ENCODE assay signal across 1 cellular context in the genomic region with DNA sequence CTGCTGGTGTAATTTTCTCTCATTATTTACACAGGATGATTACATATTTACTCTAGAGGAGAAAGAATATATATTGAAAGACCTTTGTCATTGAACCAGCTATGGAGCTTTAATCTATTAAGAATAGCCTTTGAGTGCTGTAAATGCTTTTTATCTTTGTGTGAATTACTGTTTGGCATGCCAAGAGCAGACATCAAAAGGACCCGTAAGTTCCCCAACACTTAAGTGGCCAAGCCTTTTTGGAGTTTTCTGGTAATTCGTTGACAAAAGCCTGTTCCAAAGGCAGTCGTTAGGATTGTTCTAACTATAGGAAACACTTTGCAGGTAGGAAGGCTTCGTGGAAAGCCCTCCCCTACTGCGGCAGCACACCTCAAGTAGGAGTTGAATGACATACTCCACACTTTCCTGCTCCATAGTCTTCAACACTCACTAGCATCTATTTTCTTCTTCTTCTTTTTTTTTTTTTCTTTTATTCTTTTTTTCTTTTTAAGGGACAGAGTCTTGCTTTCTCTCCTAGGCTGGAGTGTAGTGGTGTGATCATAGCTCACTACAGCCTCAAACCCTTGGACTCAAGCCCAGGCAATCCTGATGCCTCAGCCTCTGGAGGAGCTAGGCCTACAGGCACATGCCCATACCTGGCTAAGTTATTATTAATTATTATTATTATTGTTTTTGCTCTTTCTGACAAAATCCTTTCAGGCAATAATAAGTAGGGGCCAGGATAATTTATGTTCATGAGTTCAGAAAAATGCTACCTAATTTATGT.
TF ChIP-seq lines count a peak whose summit lies in the region.

No MANE protein-coding gene starts in this region.

TF ChIP-seq in HepG2, 621 proteins besides CTCF, POLR2A, EP300 and RAD21 (continued from another document):
- no peak for TF ChIP-seq HOXA9 (CRISPR knock-in tag; IDR thresholded peaks at IDR 0.05; ENCODE audit: borderline replicate concordance)
TF ChIP-seq in HepG2: peak in this region for 3.
